In genomic region chr10:7956508-7956907, GRCh38 we compare ENCODE assay signal across 7 cellular contexts.
A peak's percentile ranks its signal among the peaks of the same experiment; 100 is the strongest.
DNase-seq lines count a peak whose midpoint lies in the region; ATAC-seq and TF ChIP-seq lines count a peak whose summit lies in the region.

No MANE protein-coding gene starts in this region.

- no peak overlapping the region for H3K4me3 Mint-ChIP-seq in T-helper 17 cell
- no peak overlapping the region for H3K4me3 Mint-ChIP-seq in CD4-positive, alpha-beta T cell

- ATAC-seq in HG03097 (IDR thresholded peaks at IDR 0.05; ENCODE audit: low FRiP score, unreplicated experiment) (peak; percentile 89), T-helper 17 cell (no peak)
- ATAC-seq in CD4-positive, alpha-beta T cell (ENCODE audit: poor library complexity): no peak

- CTCF ChIA-PET in CD4-positive, alpha-beta T cell (lab: Charles Lee): no interaction called here

- TF ChIP-seq CTCF in CD4-positive, alpha-beta T cell (IDR thresholded peaks at IDR 0.05): no peak

- H3K27ac Mint-ChIP-seq in T-helper 17 cell: no peak overlapping the region
- no peak overlapping the region for H3K27ac Mint-ChIP-seq in CD4-positive, alpha-beta T cell

- H3K27me3 Mint-ChIP-seq in T-helper 17 cell: no peaks in the 10 kb centered on the region
- H3K27me3 Mint-ChIP-seq in CD4-positive, alpha-beta T cell: no peaks in the 10 kb centered on the region

- H3K27ac ChIP-seq in CD4-positive, alpha-beta T cell (ENCODE audit: low read depth, low read length): no peak overlapping the region

- POLR2A ChIA-PET in CD4-positive, alpha-beta T cell (lab: Charles Lee): no interaction called here

- H3K36me3 Mint-ChIP-seq in T-helper 17 cell (ENCODE audit: low read depth): no peaks in the 10 kb centered on the region
- peaks cover 12% of the 10 kb centered on the region for H3K36me3 Mint-ChIP-seq in CD4-positive, alpha-beta T cell (ENCODE audit: low read depth)

- no peaks in the 10 kb centered on the region for H3K9me3 ChIP-seq in T-helper 17 cell (ENCODE audit: control insufficient read depth, low read length, poor library complexity, severe bottlenecking)
- no peaks in the 10 kb centered on the region for H3K9me3 ChIP-seq in CD4-positive, alpha-beta T cell (ENCODE audit: control insufficient read depth, low read length)

- no peaks in the 10 kb centered on the region for H3K27me3 ChIP-seq in CD4-positive, alpha-beta T cell (ENCODE audit: control insufficient read depth, insufficient read depth, low read length)

- DNase-seq in GM19238 (ENCODE audit: insufficient read length, low spot score) (peak; percentile 32), SKM-1 (lab: John Stamatoyannopoulos, UW; ENCODE audit: unreplicated experiment) (peak; percentile 19), non-pigmented ciliary epithelial cell (ENCODE audit: low read depth) (peak; percentile 48), T-helper 17 cell (no peak), DMS153 (lab: John Stamatoyannopoulos, UW) (no peak)
- no peak for DNase-seq in CD4-positive, alpha-beta T cell

- H3K4me1 Mint-ChIP-seq in T-helper 17 cell: peaks cover 9% of the 10 kb centered on the region
- H3K4me1 Mint-ChIP-seq in CD4-positive, alpha-beta T cell (ENCODE audit: low read depth): peaks cover 23% of the 10 kb centered on the region

- intact Hi-C loops in CD4-positive, alpha-beta T cell (cut with DNase I, micrococcal nuclease): no loop called here

- H3K9me3 Mint-ChIP-seq in CD4-positive, alpha-beta T cell: no peaks in the 10 kb centered on the region

Comparison
In these comparisons a context has a peak if more than half of its experiments do, and no peak if none do; other contexts are left out.
1. DNase-seq: peak in GM19238 (single experiment), SKM-1 (single experiment) and non-pigmented ciliary epithelial cell (single experiment); none in T-helper 17 cell (0 of 3), DMS153 (single experiment) and CD4-positive, alpha-beta T cell (0 of 10).